ENCODE assay signal across 35 cellular contexts in the genomic region with DNA sequence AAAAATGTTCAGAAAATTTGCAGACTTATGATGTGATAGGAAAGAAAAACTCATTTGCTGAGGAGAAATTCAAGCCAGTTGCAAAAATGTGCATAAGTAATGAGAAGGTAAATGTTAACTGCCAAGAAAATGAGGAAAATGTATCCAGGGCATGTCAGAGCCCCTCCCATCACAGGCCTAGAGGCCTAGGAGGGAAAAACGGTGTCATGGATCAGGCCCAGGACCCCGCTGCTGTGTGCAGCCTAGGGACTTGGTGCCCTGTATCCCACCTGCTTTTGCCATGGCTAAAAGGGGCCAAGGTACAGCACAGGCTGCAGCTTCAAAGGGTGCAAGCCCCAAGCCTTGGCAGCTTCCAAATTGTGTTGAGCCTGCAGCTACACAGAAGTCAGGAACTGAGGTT.
"Had no signal": no experiment of that assay in that cellular context is flagged by ENCODE, and none has a peak within 500 bp of the region (broad histone marks: within the 10 kb centered on the region; RNA-seq: fewer than 3 reads in every experiment).

No MANE protein-coding gene starts in this region.

- H3K36me3 ChIP-seq: MG63 had no signal

- H3K27me3 ChIP-seq: MG63 had no signal

- H3K4me3 ChIP-seq: MG63 had no signal

- DNase-seq: Karpas-422, Kasumi-1, MG63, MM.1S, MV-4-11, NCI-H1048, NCI-H1092, NCI-H1092 treated with DMSO at 0.1 percent for 48 hours, NCI-H1105, NCI-H1105 treated with DMSO at 0.1 percent for 48 hours, NCI-H1417, NCI-H1417 treated with DMSO at 0.1 percent for 48 hours, NCI-H1436, NCI-H1436 treated with DMSO at 0.1 percent for 48 hours, NCI-H146, NCI-H1694, NCI-H1694 treated with DMSO at 0.1 percent for 48 hours, NCI-H187, NCI-H187 treated with DMSO at 0.1 percent for 48 hours, NCI-H1930, NCI-H2029, NCI-H2029 treated with DMSO at 0.1 percent for 48 hours, NCI-H2081, NCI-H2081 treated with DMSO at 0.1 percent for 48 hours, NCI-H2107, NCI-H2171, NCI-H2171 treated with DMSO at 0.1 percent for 48 hours, NCI-H2227 treated with DMSO at 0.1 percent for 48 hours, NCI-H226, NCI-H345, NCI-H446, NCI-H446 treated with DMSO at 0.1 percent for 48 hours, NCI-H510A, NCI-H510A treated with DMSO at 0.1 percent for 48 hours, NCI-H524 had no signal

- H3K9me3 ChIP-seq: MG63 had no signal
